ENCODE assay signal across 1 cellular context in the genomic region with DNA sequence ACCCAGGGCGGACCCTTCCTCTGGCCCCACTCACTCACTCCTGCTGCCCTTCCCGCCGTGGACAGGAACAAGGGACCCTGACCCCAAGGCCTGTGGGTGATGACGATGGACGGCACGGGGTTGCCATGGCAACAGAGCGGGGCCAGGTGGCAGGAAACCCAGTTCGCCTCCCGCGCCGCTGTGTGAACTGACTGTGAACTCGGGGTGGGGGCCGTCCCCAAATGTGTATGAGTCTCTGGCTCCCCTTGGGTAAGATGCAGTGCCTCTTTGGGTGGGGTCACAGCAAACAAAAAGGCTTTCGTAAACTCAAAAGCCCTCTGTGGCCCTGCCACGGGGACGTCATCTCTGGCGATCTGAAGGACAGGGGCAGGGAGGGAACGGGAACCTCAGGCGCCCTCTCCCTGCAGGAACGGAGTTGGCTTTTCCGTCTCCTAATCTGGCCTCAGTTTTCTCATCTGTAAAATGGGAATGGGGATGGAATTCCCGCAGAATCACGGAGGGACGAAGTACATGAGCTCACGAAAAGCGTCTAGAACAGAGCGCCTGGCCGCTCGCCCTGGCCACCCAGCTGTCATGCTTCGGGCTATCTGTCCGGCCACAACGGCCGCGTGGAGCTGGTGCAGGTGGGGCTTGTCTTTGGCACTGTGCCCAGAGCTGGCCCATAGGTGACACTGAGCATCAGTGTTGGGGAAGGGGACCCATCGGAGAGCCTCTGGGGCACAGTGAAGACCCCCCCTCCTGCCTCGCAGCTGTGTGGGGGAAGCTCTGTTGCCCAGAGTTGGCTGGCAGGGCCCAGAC.
TF ChIP-seq lines count a peak whose summit lies in the region.

No MANE protein-coding gene starts in this region.

TF ChIP-seq in IMR-90, 13 proteins besides CTCF, POLR2A, EP300 and RAD21:
- TF ChIP-seq NFE2L2 (IDR thresholded peaks at IDR 0.05; ENCODE audit: low read depth, low read length), result no peak
- no peak for TF ChIP-seq BHLHE40 (IDR thresholded peaks at IDR 0.05; ENCODE audit: low read depth, low read length)
- TF ChIP-seq MAZ (IDR thresholded peaks at IDR 0.05; ENCODE audit: borderline replicate concordance, low read depth, low read length), result no peak
- no peak for TF ChIP-seq MAFK (IDR thresholded peaks at IDR 0.05; ENCODE audit: low read depth, low read length)
- no peak for TF ChIP-seq MXI1 (IDR thresholded peaks at IDR 0.05; ENCODE audit: borderline replicate concordance, low read depth, low read length)
